Comparison of ENCODE assay signal across 8 cellular contexts in the genomic region with DNA sequence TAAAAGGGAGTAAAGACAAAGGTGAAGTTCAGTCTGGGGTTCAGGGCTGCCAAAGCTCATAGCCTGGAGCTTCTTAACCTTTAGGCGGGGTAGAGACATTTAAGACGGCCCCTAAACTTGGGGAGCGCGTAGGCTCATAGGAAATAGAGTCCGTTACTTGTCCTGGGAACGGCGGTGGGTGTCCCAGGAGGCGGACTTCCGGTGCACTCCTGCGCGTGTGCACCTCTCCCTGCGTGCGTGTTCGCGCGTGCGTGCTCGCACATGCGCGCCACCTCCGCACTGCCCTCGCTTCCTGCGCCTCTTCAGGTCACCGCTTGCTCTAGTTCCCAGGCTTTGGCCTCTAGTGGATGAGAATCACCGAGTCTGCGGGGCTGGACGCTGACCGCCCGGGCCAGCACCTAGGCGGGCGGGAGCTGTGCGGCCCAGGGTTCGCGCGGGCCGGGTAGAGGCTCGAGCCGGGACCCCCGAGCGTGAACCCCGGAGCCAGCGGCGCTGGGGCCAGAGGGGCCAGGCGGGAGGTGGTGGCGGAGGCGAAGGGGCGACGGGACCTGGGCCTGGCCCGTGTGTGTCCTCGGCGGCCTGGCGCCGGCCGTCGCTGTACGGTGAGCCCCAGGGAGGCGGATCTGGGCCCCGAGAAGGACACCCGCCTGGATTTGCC. TPM values are rescaled to one million over a fixed set of nuclear protein-coding genes. Genes with fewer than 3 reads are reported as not detected.
DNase-seq lines count a peak whose midpoint lies in the region; ATAC-seq and TF ChIP-seq lines count a peak whose summit lies in the region.
"Not testable (repeated sequence)": the region's sequence is repeated elsewhere in the genome, so short reads cannot be mapped to it uniquely, and the experiment has no call there.

No MANE protein-coding gene starts in this region.

- H3K36me3 Mint-ChIP-seq in CD4-positive, CD25-positive, alpha-beta regulatory T cell: not testable (repeated sequence)

- H3K4me1 Mint-ChIP-seq in CD4-positive, CD25-positive, alpha-beta regulatory T cell: peaks cover 3 to 33% (median 10%) of the 10 kb centered on the region in 4 donors

- not testable (repeated sequence) for H3K9me3 ChIP-seq in CD4-positive, CD25-positive, alpha-beta regulatory T cell (ENCODE audit: control insufficient read depth in 2 of 2, low read length in 2 of 2); liver (ENCODE audit: control insufficient read depth in 4 of 4, low read length in 3 of 4)

- peak overlapping the region; percentile 65 for H3K4me3 ChIP-seq in CD4-positive, CD25-positive, alpha-beta regulatory T cell (ENCODE audit: low read depth, low read length)
- H3K4me3 ChIP-seq in liver (ENCODE audit: low read depth in 1 of 3, low read length in 3 of 3): peak overlapping the region; percentile 72 to 90 (median 74)

- H3K4me3 Mint-ChIP-seq in CD4-positive, CD25-positive, alpha-beta regulatory T cell: peak overlapping the region; percentile 92 to 99 (median 97)

- H3K27me3 Mint-ChIP-seq in CD4-positive, CD25-positive, alpha-beta regulatory T cell: not testable (repeated sequence)

- TF ChIP-seq CTCF in liver (IDR thresholded peaks at IDR 0.05; ENCODE audit: low read depth, low read length, missing input control): not testable (repeated sequence)

- not testable (repeated sequence) for H3K27me3 ChIP-seq in CD4-positive, CD25-positive, alpha-beta regulatory T cell (ENCODE audit: control insufficient read depth, insufficient read depth, low read length); liver (ENCODE audit: control insufficient read depth in 4 of 4, insufficient read depth in 4 of 4, low read length in 3 of 4)

- TF ChIP-seq RAD21 in liver (IDR thresholded peaks at IDR 0.05): peak in 1 of 2 donors; percentile 7

- not testable (repeated sequence) for H3K9me3 Mint-ChIP-seq in CD4-positive, CD25-positive, alpha-beta regulatory T cell

- peak overlapping the region; percentile 38 to 94 (median 86) for H3K27ac Mint-ChIP-seq in CD4-positive, CD25-positive, alpha-beta regulatory T cell

- H3K27ac ChIP-seq in CD4-positive, CD25-positive, alpha-beta regulatory T cell (ENCODE audit: insufficient read depth, low read length, poor library complexity, severe bottlenecking): peak overlapping the region; percentile 74
- peak overlapping the region; percentile 81 to 95 for H3K27ac ChIP-seq in liver (ENCODE audit: low read depth in 1 of 2, low read length in 2 of 2)

- H3K36me3 ChIP-seq in CD4-positive, CD25-positive, alpha-beta regulatory T cell (ENCODE audit: control insufficient read depth, insufficient read depth, low read length); liver (ENCODE audit: control insufficient read depth in 4 of 4, insufficient read depth in 3 of 4, low read depth in 1 of 4, low read length in 3 of 4): not testable (repeated sequence)

- peak overlapping the region; percentile 68 to 69 for H3K9ac ChIP-seq in liver (ENCODE audit: low read depth in 1 of 2, low read length in 2 of 2)

- H3K4me1 ChIP-seq in CD4-positive, CD25-positive, alpha-beta regulatory T cell (ENCODE audit: control insufficient read depth, insufficient read depth, low read length, poor library complexity, severe bottlenecking); liver (ENCODE audit: control insufficient read depth in 4 of 4, insufficient read depth in 4 of 4, low read length in 3 of 4): not testable (repeated sequence)

- ATAC-seq in CD4-positive, CD25-positive, alpha-beta regulatory T cell (ENCODE audit: low read depth in 2 of 2): peak; percentile 99
- ATAC-seq in GM19397 (IDR thresholded peaks at IDR 0.05; ENCODE audit: unreplicated experiment) (peak; percentile 100), HG03521 (IDR thresholded peaks at IDR 0.05; ENCODE audit: unreplicated experiment) (peak; percentile 100)

- under 1% methylated on average over 55 of the region's 59 CpGs for WGBS in liver

- DNase-seq in CD4-positive, CD25-positive, alpha-beta regulatory T cell: peak; percentile 57 to 84 (median 76)
- DNase-seq in NCI-H82 (lab: John Stamatoyannopoulos, UW) (peak; percentile 91), dermis microvascular lymphatic vessel endothelial cell (ENCODE audit: low read depth in 2 of 2) (peak; percentile 68 to 71)
- DNase-seq in activated CD4-positive, alpha-beta T cell treated with anti-CD3 and anti-CD28 coated beads, Interleukin-2, amount 50 U/mL, for 48 hours: peak; percentile 76 to 81
- DNase-seq in stimulated activated CD4-positive, alpha-beta T cell treated with anti-CD3 and anti-CD28 coated beads, Interleukin-2, amount 100 ng/mL, for 4 hours (ENCODE audit: low read depth): peak; percentile 64

TF ChIP-seq in liver, 16 proteins besides CTCF, POLR2A, EP300 and RAD21:
- TF ChIP-seq FOXA1 (IDR thresholded peaks at IDR 0.05) (peak; percentile 16), RXRA (IDR thresholded peaks at IDR 0.05) (peak; percentile 72 to 90), EGR1 (IDR thresholded peaks at IDR 0.05; ENCODE audit: low read depth in 2 of 2) (peak in 1 of 2 donors; percentile 47), JUND (IDR thresholded peaks at IDR 0.05) (peak in 1 of 2 donors; percentile 56), HNF4G (IDR thresholded peaks at IDR 0.05) (peak; percentile 64), HNF4A (conservative IDR thresholded peaks at IDR 0.05) (peak; percentile 66 to 87), SP1 (IDR thresholded peaks at IDR 0.05) (peak; percentile 80), YY1 (IDR thresholded peaks at IDR 0.05) (peak; percentile 41), NR2F2 (IDR thresholded peaks at IDR 0.05) (peak; percentile 83), GABPA (IDR thresholded peaks at IDR 0.05 in 1 of 2, conservative IDR thresholded peaks at IDR 0.05 in 1 of 2) (peak; percentile 63 to 89), FOXA2 (IDR thresholded peaks at IDR 0.05) (peak; percentile 20)
- TF ChIP-seq, protein P1, sequence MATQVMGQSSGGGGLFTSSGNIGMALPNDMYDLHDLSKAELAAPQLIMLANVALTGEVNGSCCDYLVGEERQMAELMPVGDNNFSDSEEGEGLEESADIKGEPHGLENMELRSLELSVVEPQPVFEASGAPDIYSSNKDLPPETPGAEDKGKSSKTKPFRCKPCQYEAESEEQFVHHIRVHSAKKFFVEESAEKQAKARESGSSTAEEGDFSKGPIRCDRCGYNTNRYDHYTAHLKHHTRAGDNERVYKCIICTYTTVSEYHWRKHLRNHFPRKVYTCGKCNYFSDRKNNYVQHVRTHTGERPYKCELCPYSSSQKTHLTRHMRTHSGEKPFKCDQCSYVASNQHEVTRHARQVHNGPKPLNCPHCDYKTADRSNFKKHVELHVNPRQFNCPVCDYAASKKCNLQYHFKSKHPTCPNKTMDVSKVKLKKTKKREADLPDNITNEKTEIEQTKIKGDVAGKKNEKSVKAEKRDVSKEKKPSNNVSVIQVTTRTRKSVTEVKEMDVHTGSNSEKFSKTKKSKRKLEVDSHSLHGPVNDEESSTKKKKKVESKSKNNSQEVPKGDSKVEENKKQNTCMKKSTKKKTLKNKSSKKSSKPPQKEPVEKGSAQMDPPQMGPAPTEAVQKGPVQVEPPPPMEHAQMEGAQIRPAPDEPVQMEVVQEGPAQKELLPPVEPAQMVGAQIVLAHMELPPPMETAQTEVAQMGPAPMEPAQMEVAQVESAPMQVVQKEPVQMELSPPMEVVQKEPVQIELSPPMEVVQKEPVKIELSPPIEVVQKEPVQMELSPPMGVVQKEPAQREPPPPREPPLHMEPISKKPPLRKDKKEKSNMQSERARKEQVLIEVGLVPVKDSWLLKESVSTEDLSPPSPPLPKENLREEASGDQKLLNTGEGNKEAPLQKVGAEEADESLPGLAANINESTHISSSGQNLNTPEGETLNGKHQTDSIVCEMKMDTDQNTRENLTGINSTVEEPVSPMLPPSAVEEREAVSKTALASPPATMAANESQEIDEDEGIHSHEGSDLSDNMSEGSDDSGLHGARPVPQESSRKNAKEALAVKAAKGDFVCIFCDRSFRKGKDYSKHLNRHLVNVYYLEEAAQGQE (IDR thresholded peaks at IDR 0.05): peak; percentile 55
- TF ChIP-seq, protein P2, sequence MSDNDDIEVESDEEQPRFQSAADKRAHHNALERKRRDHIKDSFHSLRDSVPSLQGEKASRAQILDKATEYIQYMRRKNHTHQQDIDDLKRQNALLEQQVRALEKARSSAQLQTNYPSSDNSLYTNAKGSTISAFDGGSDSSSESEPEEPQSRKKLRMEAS (IDR thresholded peaks at IDR 0.05): peak; percentile 72

RNA-seq across cellular contexts. Expression of a gene that starts 45.7 kb away (rescaled TPM):
- 66.9 TPM for total RNA-seq in CD4-positive, CD25-positive, alpha-beta regulatory T cell
- 1 to 10 TPM; 6.1 to 8.9 (median 7.8) TPM for polyA plus RNA-seq in CD4-positive, CD25-positive, alpha-beta regulatory T cell
- 3.0 and 5.3 TPM in 2 replicates for total RNA-seq in dermis microvascular lymphatic vessel endothelial cell
- total RNA-seq in liver: 10 to 100 TPM in 1 of 2 donors, 1 to 10 TPM in 1; 8.5 to 10.6 TPM
- 10 to 100 TPM in 1 of 2 donors, 1 to 10 TPM in 1; 6.1 to 13.8 TPM for polyA plus RNA-seq in liver

RNA-seq across cellular contexts. Expression of a gene that starts 51.2 kb away (rescaled TPM):
- 9.8 TPM for total RNA-seq in CD4-positive, CD25-positive, alpha-beta regulatory T cell
- polyA plus RNA-seq in CD4-positive, CD25-positive, alpha-beta regulatory T cell: 1 to 10 TPM in 1 of 4 donors, under 1 TPM in 3; 0.46 to 1.3 (median 0.79) TPM
- total RNA-seq in dermis microvascular lymphatic vessel endothelial cell (1.4 and 3.7 TPM in 2 replicates), liver (1 to 10 TPM; 1.4 to 4.6 TPM)
- polyA plus RNA-seq in liver: 1 to 10 TPM; 2.8 to 4.8 TPM

Comparison
In these comparisons a context has a peak if more than half of its experiments do, and no peak if none do; other contexts are left out.
1. Peak in every context shown above with its lines: DNase-seq, ATAC-seq, H3K4me3 ChIP-seq and H3K27ac ChIP-seq.